In genomic region chr2:189638305-189639002, GRCh38 we compare ENCODE assay signal across 15 cellular contexts. TPM values are rescaled to one million over a fixed set of nuclear protein-coding genes. Genes with fewer than 3 reads are reported as not detected.
DNase-seq lines count a peak whose midpoint lies in the region; ATAC-seq and TF ChIP-seq lines count a peak whose summit lies in the region.
"Had no signal": no experiment of that assay in that cellular context is flagged by ENCODE, and none has a peak within 500 bp of the region (broad histone marks: within the 10 kb centered on the region; RNA-seq: fewer than 3 reads in every experiment).

No MANE protein-coding gene starts in this region.

- TF ChIP-seq CTCF in hepatocyte (IDR thresholded peaks at IDR 0.05; ENCODE audit: poor library complexity) = no peak

- H4K20me1 ChIP-seq in hepatocyte (ENCODE audit: insufficient read depth, poor library complexity, severe bottlenecking) = no peaks in the 10 kb centered on the region
- H4K20me1 ChIP-seq: BLaER1 treated with 17β-estradiol and CSF1 and Interleukin-3, amounts not matched to agents 10 nM and 100 nM had no signal

- no peaks in the 10 kb centered on the region for H3K79me2 ChIP-seq in hepatocyte

- H3K27me3 Mint-ChIP-seq in activated T-helper 17 cell treated with anti-CD3 and anti-CD28 coated beads, Interleukin-2, amount 50 U/mL, for 72 hours = no peaks in the 10 kb centered on the region
- H3K27me3 Mint-ChIP-seq in CD8-positive, alpha-beta memory T cell = peaks cover 0 to 3% of the 10 kb centered on the region in 2 donors
- H3K27me3 Mint-ChIP-seq: CD4-positive, CD25-positive, alpha-beta regulatory T cell had no signal

- no peaks in the 10 kb centered on the region for H3K36me3 ChIP-seq in hepatocyte (replicated peaks; ENCODE audit: insufficient read depth, low read depth)
- no peaks in the 10 kb centered on the region for H3K36me3 ChIP-seq in CD8-positive, alpha-beta memory T cell (ENCODE audit: insufficient read depth, low read length)
- H3K36me3 ChIP-seq: BLaER1 treated with 17β-estradiol and CSF1 and Interleukin-3, amounts not matched to agents 10 nM and 100 nM had no signal

- no peak overlapping the region for H2AFZ ChIP-seq in hepatocyte
- H2AFZ ChIP-seq: GM23338 had no signal

- H3K4me2 ChIP-seq in hepatocyte = no peak overlapping the region
- H3K4me2 ChIP-seq: BLaER1 treated with 17β-estradiol and CSF1 and Interleukin-3, amounts not matched to agents 10 nM and 100 nM; GM23338 had no signal

- 89% methylated on average over 4 of the region's 4 CpGs for WGBS in hepatocyte (ENCODE audit: low lambda C conversion rate, missing lambda C conversion rate)

- POLR2A ChIA-PET in CD8-positive, alpha-beta memory T cell (lab: Charles Lee) = no interaction called here

- no peaks in the 10 kb centered on the region for H3K9me3 ChIP-seq in hepatocyte (ENCODE audit: low read depth)
- no peaks in the 10 kb centered on the region for H3K9me3 ChIP-seq in CD8-positive, alpha-beta memory T cell (ENCODE audit: low read length)
- H3K9me3 ChIP-seq: BLaER1 treated with 17β-estradiol and CSF1 and Interleukin-3, amounts not matched to agents 10 nM and 100 nM had no signal

- intact Hi-C loops in left colon (cut with DNase I, micrococcal nuclease) = no loop called here

- no peak overlapping the region for H3K4me3 Mint-ChIP-seq in activated T-helper 17 cell treated with anti-CD3 and anti-CD28 coated beads, Interleukin-2, amount 50 U/mL, for 72 hours
- no peak overlapping the region for H3K4me3 Mint-ChIP-seq in CD8-positive, alpha-beta memory T cell
- H3K4me3 Mint-ChIP-seq: CD4-positive, CD25-positive, alpha-beta regulatory T cell; GM23338 had no signal

- H3K27ac ChIP-seq in hepatocyte = peak overlapping the region; percentile 71
- no peak overlapping the region for H3K27ac ChIP-seq in CD8-positive, alpha-beta memory T cell (ENCODE audit: low read depth, low read length)
- H3K27ac ChIP-seq: BLaER1 treated with 17β-estradiol and CSF1 and Interleukin-3, amounts not matched to agents 10 nM and 100 nM had no signal

- peaks cover 3 to 21% of the 10 kb centered on the region in 2 donors for H3K9me3 Mint-ChIP-seq in activated naive CD4-positive, alpha-beta T cell treated with anti-CD3 and anti-CD28 coated beads, Interleukin-2, amount 50 U/mL, for 72 hours
- H3K9me3 Mint-ChIP-seq in activated T-helper 17 cell treated with anti-CD3 and anti-CD28 coated beads, Interleukin-2, amount 50 U/mL, for 72 hours = no peaks in the 10 kb centered on the region
- no peaks in the 10 kb centered on the region for H3K9me3 Mint-ChIP-seq in CD8-positive, alpha-beta memory T cell
- H3K9me3 Mint-ChIP-seq: GM23338 had no signal

- no peak overlapping the region for H3K4me3 ChIP-seq in hepatocyte
- H3K4me3 ChIP-seq in CD8-positive, alpha-beta memory T cell (ENCODE audit: low read length) = no peak overlapping the region
- H3K4me3 ChIP-seq: BLaER1 treated with 17β-estradiol and CSF1 and Interleukin-3, amounts not matched to agents 10 nM and 100 nM; GM12878; GM23338 had no signal

- no peak for DNase-seq in activated naive CD4-positive, alpha-beta T cell treated with anti-CD3 and anti-CD28 coated beads, Interleukin-2, amount 50 U/mL, for 72 hours (ENCODE audit: low spot score in 2 of 2)
- no peak for DNase-seq in activated naive CD4-positive, alpha-beta T cell treated with anti-CD3 and anti-CD28 coated beads, Interleukin-2, amount 50 U/mL, for 16 hours
- DNase-seq in hepatocyte (ENCODE audit: low spot score) = no peak
- no peak for DNase-seq in CD8-positive, alpha-beta memory T cell
- DNase-seq in left colon = no peak
- DNase-seq: ACHN; CD4-positive, CD25-positive, alpha-beta regulatory T cell; DMS79; H7; IMR-90 had no signal

- peaks cover 0 to 20% of the 10 kb centered on the region in 2 donors for H3K36me3 Mint-ChIP-seq in activated naive CD4-positive, alpha-beta T cell treated with anti-CD3 and anti-CD28 coated beads, Interleukin-2, amount 50 U/mL, for 72 hours
- no peaks in the 10 kb centered on the region for H3K36me3 Mint-ChIP-seq in activated T-helper 17 cell treated with anti-CD3 and anti-CD28 coated beads, Interleukin-2, amount 50 U/mL, for 72 hours (ENCODE audit: low read depth)
- H3K36me3 Mint-ChIP-seq in CD8-positive, alpha-beta memory T cell = peaks cover 0 to 4% (median 0%) of the 10 kb centered on the region in 3 donors

- peak overlapping the region; percentile 62 to 67 for H3K27ac Mint-ChIP-seq in activated naive CD4-positive, alpha-beta T cell treated with anti-CD3 and anti-CD28 coated beads, Interleukin-2, amount 50 U/mL, for 72 hours
- H3K27ac Mint-ChIP-seq in activated T-helper 17 cell treated with anti-CD3 and anti-CD28 coated beads, Interleukin-2, amount 50 U/mL, for 72 hours = peak overlapping the region; percentile 3
- peak overlapping the region in 1 of 8 donors; percentile 25 for H3K27ac Mint-ChIP-seq in CD8-positive, alpha-beta memory T cell
- H3K27ac Mint-ChIP-seq: CD4-positive, CD25-positive, alpha-beta regulatory T cell; GM23338 had no signal

- CTCF ChIA-PET in CD8-positive, alpha-beta memory T cell (lab: Charles Lee) = no interaction called here

- peaks cover 3% of the 10 kb centered on the region for H3K4me1 ChIP-seq in hepatocyte (ENCODE audit: insufficient read depth)
- no peaks in the 10 kb centered on the region for H3K4me1 ChIP-seq in CD8-positive, alpha-beta memory T cell (ENCODE audit: insufficient read depth, low read length)
- H3K4me1 ChIP-seq: BLaER1 treated with 17β-estradiol and CSF1 and Interleukin-3, amounts not matched to agents 10 nM and 100 nM had no signal

- H3K9me2 ChIP-seq in hepatocyte (replicated peaks; ENCODE audit: insufficient read depth) = no peaks in the 10 kb centered on the region

- no peaks in the 10 kb centered on the region for H3K27me3 ChIP-seq in hepatocyte
- H3K27me3 ChIP-seq in CD8-positive, alpha-beta memory T cell (ENCODE audit: insufficient read depth, low read length, poor library complexity, severe bottlenecking) = no peaks in the 10 kb centered on the region
- H3K27me3 ChIP-seq: BLaER1 treated with 17β-estradiol and CSF1 and Interleukin-3, amounts not matched to agents 10 nM and 100 nM had no signal

- peaks cover 16% of the 10 kb centered on the region for H3K4me1 Mint-ChIP-seq in activated T-helper 17 cell treated with anti-CD3 and anti-CD28 coated beads, Interleukin-2, amount 50 U/mL, for 72 hours
- H3K4me1 Mint-ChIP-seq in CD8-positive, alpha-beta memory T cell = peaks cover 0 to 5% (median 4%) of the 10 kb centered on the region in 3 donors

- ATAC-seq in activated naive CD4-positive, alpha-beta T cell treated with anti-CD3 and anti-CD28 coated beads, Interleukin-2, amount 50 U/mL, for 72 hours = no peak
- ATAC-seq in activated T-helper 17 cell treated with anti-CD3 and anti-CD28 coated beads, Interleukin-2, amount 50 U/mL, for 72 hours (replicated peaks) = no peak
- ATAC-seq in GM18870 (IDR thresholded peaks at IDR 0.05; ENCODE audit: unreplicated experiment) (no peak), left colon (no peak)
- ATAC-seq: GM23338 had no signal

RNA-seq across cellular contexts. Expression of gene ASNSD1, which starts 22.8 kb away (rescaled TPM):
- total RNA-seq in activated naive CD4-positive, alpha-beta T cell treated with anti-CD3 and anti-CD28 coated beads, Interleukin-2, amount 50 U/mL, for 72 hours = 10 to 100 TPM; 46.2 to 59.0 TPM
- 10 to 100 TPM; 48.4 to 76.7 TPM for total RNA-seq in activated T-helper 17 cell treated with anti-CD3 and anti-CD28 coated beads, Interleukin-2, amount 50 U/mL, for 72 hours
- 64.7 and 66.9 TPM in 2 replicates for total RNA-seq in hepatocyte
- 38.4 and 41.0 TPM in 2 replicates for polyA plus RNA-seq in hepatocyte
- 10 to 100 TPM; 54.2 to 58.0 TPM for total RNA-seq in CD8-positive, alpha-beta memory T cell
- polyA plus RNA-seq in CD8-positive, alpha-beta memory T cell = 61.9 TPM
- 10 to 100 TPM; 18.5 to 19.2 TPM for total RNA-seq in left colon

RNA-seq across cellular contexts. Expression of gene ANKAR, which starts 36.0 kb away (rescaled TPM):
- total RNA-seq in activated naive CD4-positive, alpha-beta T cell treated with anti-CD3 and anti-CD28 coated beads, Interleukin-2, amount 50 U/mL, for 72 hours = 1 to 10 TPM; 2.6 to 2.9 TPM
- total RNA-seq in activated T-helper 17 cell treated with anti-CD3 and anti-CD28 coated beads, Interleukin-2, amount 50 U/mL, for 72 hours = 1 to 10 TPM; 4.2 to 4.4 TPM
- total RNA-seq in hepatocyte (3.1 and 4.0 TPM in 2 replicates), left colon (10 to 100 TPM in 1 of 2 donors, 1 to 10 TPM in 1; 7.6 to 10.6 TPM)
- polyA plus RNA-seq in hepatocyte = 4.6 and 5.3 TPM in 2 replicates
- 1 to 10 TPM; 3.2 to 3.3 TPM for total RNA-seq in CD8-positive, alpha-beta memory T cell
- 4.5 TPM for polyA plus RNA-seq in CD8-positive, alpha-beta memory T cell

RNA-seq across cellular contexts. Expression of gene SLC40A1, which starts 57.9 kb away (rescaled TPM):
- 1 to 10 TPM; 1.6 to 4.6 TPM for total RNA-seq in activated naive CD4-positive, alpha-beta T cell treated with anti-CD3 and anti-CD28 coated beads, Interleukin-2, amount 50 U/mL, for 72 hours
- 1 to 10 TPM; 1.1 to 4.1 TPM for total RNA-seq in activated T-helper 17 cell treated with anti-CD3 and anti-CD28 coated beads, Interleukin-2, amount 50 U/mL, for 72 hours
- 225 and 261 TPM in 2 replicates for total RNA-seq in hepatocyte
- polyA plus RNA-seq in hepatocyte = 153 and 186 TPM in 2 replicates
- total RNA-seq in CD8-positive, alpha-beta memory T cell = 1 to 10 TPM; 1.9 to 2.7 TPM
- polyA plus RNA-seq in CD8-positive, alpha-beta memory T cell = 13.7 TPM
- 100 to 1,000 TPM; 135 to 245 TPM for total RNA-seq in left colon
- total RNA-seq: GM23338 had no signal

Comparison
In these comparisons a context has a peak if more than half of its experiments do, and no peak if none do; other contexts are left out.
1. RNA of gene SLC40A1, which starts 57.9 kb away (total RNA-seq): 135 to 245 TPM in left colon and 225 to 261 TPM in hepatocyte; 1.6 to 4.6 TPM in activated naive CD4-positive, alpha-beta T cell treated with anti-CD3 and anti-CD28 coated beads, Interleukin-2, amount 50 U/mL, for 72 hours, 1.1 to 4.1 TPM in activated T-helper 17 cell treated with anti-CD3 and anti-CD28 coated beads, Interleukin-2, amount 50 U/mL, for 72 hours and 1.9 to 2.7 TPM in CD8-positive, alpha-beta memory T cell; every median in the first group is over 10 times any median in the second.